In genomic region chr2:222427606-222428320, GRCh38 we compare ENCODE assay signal across 9 cellular contexts. TPM values are rescaled to one million over a fixed set of nuclear protein-coding genes. Genes with fewer than 3 reads are reported as not detected.
A peak's percentile ranks its signal among the peaks of the same experiment; 100 is the strongest.
DNase-seq lines count a peak whose midpoint lies in the region; ATAC-seq and TF ChIP-seq lines count a peak whose summit lies in the region.
"Had no signal": no experiment of that assay in that cellular context is flagged by ENCODE, and none has a peak within 500 bp of the region (broad histone marks: within the 10 kb centered on the region; RNA-seq: fewer than 3 reads in every experiment).

No MANE protein-coding gene starts in this region.

- intact Hi-C loops in esophagus muscularis mucosa (cut with DNase I): no loop called here

- WGBS in esophagus muscularis mucosa: 84% methylated on average over 4 of the region's 4 CpGs

- peak; percentile 36 for ATAC-seq in HG03439 (IDR thresholded peaks at IDR 0.05; ENCODE audit: unreplicated experiment)

- no peak for TF ChIP-seq POLR2A in esophagus muscularis mucosa (IDR thresholded peaks at IDR 0.05; ENCODE audit: low read depth)

- DNase-seq in GM12865 (ENCODE audit: low read depth): peak; percentile 66
- DNase-seq in GM20000 (ENCODE audit: low spot score): peak; percentile 73
- peak; percentile 50 for DNase-seq in esophagus muscularis mucosa (ENCODE audit: extremely low spot score)
- no peak for DNase-seq in AG20443 (ENCODE audit: low spot score)
- DNase-seq in NCI-H1092 (lab: John Stamatoyannopoulos, UW): no peak
- DNase-seq in Kasumi-1 (lab: John Stamatoyannopoulos, UW): no peak
- DNase-seq in NCI-H345 treated with DMSO at 0.1 percent for 48 hours (lab: John Stamatoyannopoulos, UW; ENCODE audit: unreplicated experiment): no peak
- DNase-seq: stimulated activated naive B cell treated with anti-CD40 and anti-IgM and Interleukin-4, amounts not matched to agents 10 μg/mL and 1 μg/mL and 100 μg/mL, for 72 hours had no signal

- TF ChIP-seq CTCF in GM12865 (IDR thresholded peaks at IDR 0.05; ENCODE audit: insufficient read depth, low read depth, low read length, missing control alignments) (no peak), GM20000 (IDR thresholded peaks at IDR 0.05; ENCODE audit: extremely low read depth, missing control alignments) (no peak), esophagus muscularis mucosa (IDR thresholded peaks at IDR 0.05) (no peak)

- H3K27me3 ChIP-seq in esophagus muscularis mucosa: peaks cover 0 to 30% (median 15%) of the 10 kb centered on the region in 4 donors

- H3K36me3 ChIP-seq in esophagus muscularis mucosa: no peaks in the 10 kb centered on the region

- H3K4me3 ChIP-seq in GM12865 (ENCODE audit: low read depth, low read length): peak overlapping the region; percentile 43
- no peak overlapping the region for H3K4me3 ChIP-seq in esophagus muscularis mucosa

- no peak for TF ChIP-seq EP300 in esophagus muscularis mucosa (IDR thresholded peaks at IDR 0.05)

- H3K9me3 ChIP-seq in esophagus muscularis mucosa: no peaks in the 10 kb centered on the region

- peaks cover 0 to 19% (median 16%) of the 10 kb centered on the region in 4 donors for H3K4me1 ChIP-seq in esophagus muscularis mucosa

- no peak overlapping the region for H3K27ac ChIP-seq in esophagus muscularis mucosa (replicated peaks in 1 of 4)

RNA-seq across cellular contexts. Expression of gene SGPP2, which starts 3.4 kb away (rescaled TPM):
- total RNA-seq in esophagus muscularis mucosa: under 1 TPM; 0.32 to 0.83 (median 0.52) TPM

Comparison
In these comparisons a context has a peak if more than half of its experiments do, and no peak if none do; other contexts are left out.
1. DNase-seq: peak in GM12865 (single experiment), GM20000 (single experiment) and esophagus muscularis mucosa (single experiment); none in AG20443 (single experiment), NCI-H1092 (single experiment), Kasumi-1 (0 of 2) and NCI-H345 treated with DMSO at 0.1 percent for 48 hours (single experiment).